In the genomic region with DNA sequence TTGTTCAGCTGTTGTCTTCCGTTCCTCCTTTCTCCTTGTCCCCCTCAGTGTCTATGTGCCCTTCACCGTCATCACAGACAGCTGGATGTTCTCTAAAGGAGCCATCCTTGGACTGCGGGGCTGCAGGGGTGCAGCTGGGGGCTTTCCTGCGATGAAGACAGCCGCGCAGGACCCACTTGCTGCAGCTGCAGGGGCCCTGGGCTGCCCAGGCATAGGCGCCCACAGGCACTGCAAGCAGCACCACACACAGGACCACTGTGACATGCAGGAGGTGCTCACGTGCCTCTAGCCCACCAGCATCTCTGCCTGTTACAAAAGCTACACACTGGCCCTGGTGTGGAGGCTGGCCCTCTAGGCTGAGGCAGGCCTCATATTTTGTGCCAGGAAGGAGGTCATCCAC, we compare ENCODE assay signal across 31 cellular contexts. TPM values are rescaled to one million over a fixed set of nuclear protein-coding genes. Genes with fewer than 3 reads are reported as not detected.
"Had no signal": no experiment of that assay in that cellular context is flagged by ENCODE, and none has a peak within 500 bp of the region (broad histone marks: within the 10 kb centered on the region; RNA-seq: fewer than 3 reads in every experiment).

No MANE protein-coding gene starts in this region.

- H3K9me3 ChIP-seq: stomach, suprapubic skin, testis, thoracic aorta, thyroid gland, tibial artery, tibial nerve, transverse colon, upper lobe of left lung, upper lobe of right lung, uterus, vagina had no signal

- ATAC-seq: stimulated activated effector memory CD8-positive, alpha-beta T cell treated with anti-CD3 and anti-CD28 coated beads, Interleukin-12 subunit alpha, Interleukin-12 subunit beta, amount 100 ng/mL, for 72 hours; stimulated activated memory B cell treated with anti-CD40 and anti-IgM and Interleukin-4, amounts not matched to agents 10 μg/mL and 1 μg/mL and 100 μg/mL, for 72 hours; stimulated activated naive B cell treated with anti-CD40 and anti-IgM and Interleukin-4, amounts not matched to agents 10 μg/mL and 1 μg/mL and 100 μg/mL, for 72 hours; stimulated activated naive CD8-positive, alpha-beta T cell treated with anti-CD3 and anti-CD28 coated beads, Interleukin-15, amount 100 ng/mL, for 72 hours; stimulated activated naive CD8-positive, alpha-beta T cell treated with anti-CD3 and anti-CD28 coated beads, Interleukin-15, Interleukin-2, amounts not matched to agents 100 U/mL and 50 U/mL, for 24 hours; upper lobe of right lung had no signal

- H3K27ac ChIP-seq: stomach, suprapubic skin, testis, thoracic aorta, thyroid gland, tibial artery, tibial nerve, transverse colon, upper lobe of left lung, upper lobe of right lung, uterus, vagina had no signal

- H3K4me1 ChIP-seq: stomach, suprapubic skin, testis, thyroid gland, tibial artery, tibial nerve, transverse colon, upper lobe of left lung, upper lobe of right lung, uterus, vagina had no signal

- H3K36me3 ChIP-seq: stomach, suprapubic skin, thoracic aorta, thyroid gland, tibial artery, tibial nerve, transverse colon, upper lobe of left lung, upper lobe of right lung, uterus, vagina had no signal

- DNase-seq: stimulated activated CD4-positive, alpha-beta T cell treated with anti-CD3 and anti-CD28 coated beads, Interleukin-2, amount 100 ng/mL, for 48 hours; stimulated activated CD4-positive, alpha-beta T cell treated with anti-CD3 and anti-CD28 coated beads, Interleukin-4, amount 100 ng/mL, for 1 hour; stimulated activated CD4-positive, alpha-beta T cell treated with anti-CD3 and anti-CD28 coated beads, Interleukin-4, amount 100 ng/mL, for 24 hours; stimulated activated CD4-positive, alpha-beta T cell treated with anti-CD3 and anti-CD28 coated beads, Interleukin-4, amount 100 ng/mL, for 4 hours; stimulated activated CD8-positive, alpha-beta memory T cell treated with anti-CD3 and anti-CD28 coated beads, Interleukin-4, amount 100 ng/mL, for 48 hours; stimulated activated naive B cell treated with anti-CD40 and anti-IgM and Interleukin-4, amounts not matched to agents 10 μg/mL and 1 μg/mL and 100 μg/mL, for 72 hours; stimulated activated naive CD4-positive, alpha-beta T cell; stimulated activated naive CD4-positive, alpha-beta T cell treated with Interleukin-2 at 50 U/mL for 16 hours; stimulated activated naive CD8-positive, alpha-beta T cell treated with anti-CD3 and anti-CD28 coated beads, Interleukin-15, amount 100 ng/mL, for 72 hours; stimulated activated naive CD8-positive, alpha-beta T cell treated with anti-CD3 and anti-CD28 coated beads, Interleukin-15, Interleukin-2, amounts not matched to agents 100 U/mL and 50 U/mL, for 24 hours; stomach; substantia nigra; testis; thyroid gland; transverse colon; trophoblast cell; upper lobe of left lung; upper lobe of right lung; uterus had no signal

- H3K4me3 ChIP-seq: stomach, suprapubic skin, testis, thoracic aorta, thyroid gland, tibial artery, tibial nerve, transverse colon, upper lobe of left lung, upper lobe of right lung, uterus, vagina had no signal

- H3K27me3 ChIP-seq: testis, thyroid gland, tibial nerve, upper lobe of left lung, uterus, vagina had no signal

RNA-seq across cellular contexts. Expression of gene LRIT2, which starts 3.4 kb away (rescaled TPM):
- total RNA-seq: stomach, subcutaneous adipose tissue, suprapubic skin, temporal lobe, thoracic aorta, thyroid gland, tibial nerve, transverse colon, upper lobe of left lung, upper lobe of right lung, ureter, urinary bladder, uterus, vagina had no signal
- polyA plus RNA-seq: stomach, thymus, urinary bladder had no signal

RNA-seq across cellular contexts. Expression of gene LRIT1, which starts 19.4 kb away (rescaled TPM):
- total RNA-seq: stomach, subcutaneous adipose tissue, suprapubic skin, temporal lobe, thoracic aorta, thyroid gland, tibial nerve, transverse colon, upper lobe of left lung, upper lobe of right lung, ureter, urinary bladder, uterus, vagina had no signal
- polyA plus RNA-seq: stomach, thymus, urinary bladder had no signal

RNA-seq across cellular contexts. Expression of gene RGR, which starts 22.9 kb away (rescaled TPM):
- total RNA-seq: stomach, suprapubic skin, thoracic aorta, ureter, uterus, vagina had no signal

RNA-seq across cellular contexts. Expression of gene GPR15LG, which starts 48.3 kb away (rescaled TPM):
- total RNA-seq: subcutaneous adipose tissue, temporal lobe, testis, thoracic aorta, thyroid gland, tibial nerve, upper lobe of right lung, uterus had no signal
